ENCODE assay signal across 2 cellular contexts in genomic region chr4:150235317-150235716, GRCh38.
TF ChIP-seq lines count a peak whose summit lies in the region.

No MANE protein-coding gene starts in this region.

TF ChIP-seq in A549, 52 proteins besides CTCF, POLR2A, EP300 and RAD21 (continued from another document):
- no peak for TF ChIP-seq FOSB (CRISPR knock-in tag; IDR thresholded peaks at IDR 0.05)

TF ChIP-seq in WTC11, 78 proteins besides CTCF, POLR2A, EP300 and RAD21 (continued from another document):
- TF ChIP-seq E2F4 (CRISPR knock-in tag; IDR thresholded peaks at IDR 0.05; ENCODE audit: borderline replicate concordance, low read depth) (no peak), ZMAT4 (CRISPR knock-in tag; IDR thresholded peaks at IDR 0.05) (no peak), TCF7 (CRISPR knock-in tag; IDR thresholded peaks at IDR 0.05; ENCODE audit: low read depth) (no peak), PRDM15 (CRISPR knock-in tag; IDR thresholded peaks at IDR 0.05) (no peak), FOXK1 (CRISPR knock-in tag; IDR thresholded peaks at IDR 0.05) (no peak), TEAD1 (CRISPR knock-in tag; IDR thresholded peaks at IDR 0.05) (no peak), CDX4 (CRISPR knock-in tag; IDR thresholded peaks at IDR 0.05; ENCODE audit: borderline replicate concordance) (no peak), ZNF512 (CRISPR knock-in tag; IDR thresholded peaks at IDR 0.05; ENCODE audit: borderline replicate concordance) (no peak), ZBTB21 (CRISPR knock-in tag; IDR thresholded peaks at IDR 0.05; ENCODE audit: borderline replicate concordance) (no peak), SP1 (CRISPR knock-in tag; conservative IDR thresholded peaks at IDR 0.05) (no peak), CREB1 (CRISPR knock-in tag; IDR thresholded peaks at IDR 0.05) (no peak), ZNF317 (CRISPR knock-in tag; IDR thresholded peaks at IDR 0.05; ENCODE audit: borderline replicate concordance, low read depth) (no peak), ZNF219 (CRISPR knock-in tag; IDR thresholded peaks at IDR 0.05; ENCODE audit: borderline replicate concordance) (no peak)
- TF ChIP-seq, protein P1, sequence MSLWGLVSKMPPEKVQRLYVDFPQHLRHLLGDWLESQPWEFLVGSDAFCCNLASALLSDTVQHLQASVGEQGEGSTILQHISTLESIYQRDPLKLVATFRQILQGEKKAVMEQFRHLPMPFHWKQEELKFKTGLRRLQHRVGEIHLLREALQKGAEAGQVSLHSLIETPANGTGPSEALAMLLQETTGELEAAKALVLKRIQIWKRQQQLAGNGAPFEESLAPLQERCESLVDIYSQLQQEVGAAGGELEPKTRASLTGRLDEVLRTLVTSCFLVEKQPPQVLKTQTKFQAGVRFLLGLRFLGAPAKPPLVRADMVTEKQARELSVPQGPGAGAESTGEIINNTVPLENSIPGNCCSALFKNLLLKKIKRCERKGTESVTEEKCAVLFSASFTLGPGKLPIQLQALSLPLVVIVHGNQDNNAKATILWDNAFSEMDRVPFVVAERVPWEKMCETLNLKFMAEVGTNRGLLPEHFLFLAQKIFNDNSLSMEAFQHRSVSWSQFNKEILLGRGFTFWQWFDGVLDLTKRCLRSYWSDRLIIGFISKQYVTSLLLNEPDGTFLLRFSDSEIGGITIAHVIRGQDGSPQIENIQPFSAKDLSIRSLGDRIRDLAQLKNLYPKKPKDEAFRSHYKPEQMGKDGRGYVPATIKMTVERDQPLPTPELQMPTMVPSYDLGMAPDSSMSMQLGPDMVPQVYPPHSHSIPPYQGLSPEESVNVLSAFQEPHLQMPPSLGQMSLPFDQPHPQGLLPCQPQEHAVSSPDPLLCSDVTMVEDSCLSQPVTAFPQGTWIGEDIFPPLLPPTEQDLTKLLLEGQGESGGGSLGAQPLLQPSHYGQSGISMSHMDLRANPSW (CRISPR knock-in tag; conservative IDR thresholded peaks at IDR 0.05; ENCODE audit: low read depth) = no peak
- TF ChIP-seq, protein P2, sequence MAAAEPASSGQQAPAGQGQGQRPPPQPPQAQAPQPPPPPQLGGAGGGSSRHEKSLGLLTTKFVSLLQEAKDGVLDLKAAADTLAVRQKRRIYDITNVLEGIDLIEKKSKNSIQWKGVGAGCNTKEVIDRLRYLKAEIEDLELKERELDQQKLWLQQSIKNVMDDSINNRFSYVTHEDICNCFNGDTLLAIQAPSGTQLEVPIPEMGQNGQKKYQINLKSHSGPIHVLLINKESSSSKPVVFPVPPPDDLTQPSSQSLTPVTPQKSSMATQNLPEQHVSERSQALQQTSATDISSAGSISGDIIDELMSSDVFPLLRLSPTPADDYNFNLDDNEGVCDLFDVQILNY (CRISPR knock-in tag; IDR thresholded peaks at IDR 0.05) = no peak
- TF ChIP-seq, protein P3, sequence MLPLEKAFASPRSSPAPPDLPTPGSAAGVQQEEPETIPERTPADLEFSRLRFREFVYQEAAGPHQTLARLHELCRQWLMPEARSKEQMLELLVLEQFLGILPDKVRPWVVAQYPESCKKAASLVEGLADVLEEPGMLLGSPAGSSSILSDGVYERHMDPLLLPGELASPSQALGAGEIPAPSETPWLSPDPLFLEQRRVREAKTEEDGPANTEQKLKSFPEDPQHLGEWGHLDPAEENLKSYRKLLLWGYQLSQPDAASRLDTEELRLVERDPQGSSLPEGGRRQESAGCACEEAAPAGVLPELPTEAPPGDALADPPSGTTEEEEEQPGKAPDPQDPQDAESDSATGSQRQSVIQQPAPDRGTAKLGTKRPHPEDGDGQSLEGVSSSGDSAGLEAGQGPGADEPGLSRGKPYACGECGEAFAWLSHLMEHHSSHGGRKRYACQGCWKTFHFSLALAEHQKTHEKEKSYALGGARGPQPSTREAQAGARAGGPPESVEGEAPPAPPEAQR (CRISPR knock-in tag; IDR thresholded peaks at IDR 0.05) = no peak
